In the genomic region with DNA sequence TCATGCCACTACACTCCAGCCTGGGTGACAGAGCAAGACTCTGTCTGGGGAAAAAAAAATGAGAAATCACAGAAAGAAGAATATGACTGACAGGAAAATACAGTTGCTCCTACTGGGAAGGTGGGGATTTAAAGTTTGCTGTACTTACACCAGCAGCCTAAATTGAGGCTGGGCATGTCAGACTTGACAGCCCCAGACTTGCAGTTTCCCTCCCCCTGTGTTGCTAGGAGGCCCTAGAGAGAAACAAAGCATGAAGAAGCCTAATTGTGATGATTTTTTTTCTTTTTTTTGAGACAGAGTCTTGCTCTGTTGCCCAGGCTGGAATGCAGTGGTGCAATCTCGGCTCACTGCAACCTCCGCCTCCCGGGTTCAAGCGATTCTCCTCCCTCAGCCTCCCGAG, we compare ENCODE assay signal across 1 cellular context. TPM values are rescaled to one million over a fixed set of nuclear protein-coding genes. Genes with fewer than 3 reads are reported as not detected.
"Had no signal": no experiment of that assay in that cellular context is flagged by ENCODE, and none has a peak within 500 bp of the region (broad histone marks: within the 10 kb centered on the region; RNA-seq: fewer than 3 reads in every experiment).

No MANE protein-coding gene starts in this region.

RNA-seq across cellular contexts. Expression of gene PLA2G3, which starts 54.4 kb away (rescaled TPM):
- polyA plus RNA-seq: heart left ventricle had no signal
